2 cellular contexts compared by ENCODE assay signal in the genomic region with DNA sequence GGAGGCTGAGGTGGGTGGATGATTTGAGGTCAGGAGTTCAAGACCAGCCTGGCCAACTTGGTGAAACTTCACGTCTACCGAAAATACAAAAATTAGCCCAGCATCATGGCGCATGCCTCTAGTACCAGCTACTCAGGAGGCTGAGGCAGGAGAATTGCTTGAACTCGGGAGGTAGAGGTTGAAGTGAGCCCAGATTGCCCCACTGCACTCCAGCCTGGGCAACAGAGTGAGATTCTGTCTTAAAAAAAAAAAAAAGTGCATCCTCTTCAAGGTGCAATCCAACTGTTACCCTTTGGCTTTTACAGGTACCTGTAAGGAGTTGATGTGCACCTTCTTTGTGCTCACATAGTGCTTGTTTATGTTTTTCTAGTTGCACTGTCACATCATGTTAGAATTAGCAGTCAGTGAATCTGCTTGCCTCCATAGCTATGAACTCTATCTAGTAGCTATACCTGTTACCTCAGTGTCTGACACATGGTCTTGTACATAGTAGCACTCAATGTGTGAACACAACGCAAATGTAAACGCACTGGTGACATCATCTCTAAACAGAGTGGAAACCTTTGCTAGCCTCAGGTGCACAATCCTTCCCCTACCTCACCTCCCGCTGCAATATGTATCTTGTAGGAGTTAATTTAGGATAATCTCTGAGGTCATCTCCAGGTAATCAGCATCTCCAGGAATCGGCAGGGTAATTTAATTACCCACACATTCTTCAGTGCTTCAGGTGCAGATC.
A peak's percentile ranks its signal among the peaks of the same experiment; 100 is the strongest.
TF ChIP-seq lines count a peak whose summit lies in the region.

No MANE protein-coding gene starts in this region.

TF ChIP-seq in IMR-90, 13 proteins besides CTCF, POLR2A, EP300 and RAD21:
- no peak for TF ChIP-seq RCOR1 (IDR thresholded peaks at IDR 0.05; ENCODE audit: insufficient replicate concordance, low read length)
- TF ChIP-seq, protein P1, sequence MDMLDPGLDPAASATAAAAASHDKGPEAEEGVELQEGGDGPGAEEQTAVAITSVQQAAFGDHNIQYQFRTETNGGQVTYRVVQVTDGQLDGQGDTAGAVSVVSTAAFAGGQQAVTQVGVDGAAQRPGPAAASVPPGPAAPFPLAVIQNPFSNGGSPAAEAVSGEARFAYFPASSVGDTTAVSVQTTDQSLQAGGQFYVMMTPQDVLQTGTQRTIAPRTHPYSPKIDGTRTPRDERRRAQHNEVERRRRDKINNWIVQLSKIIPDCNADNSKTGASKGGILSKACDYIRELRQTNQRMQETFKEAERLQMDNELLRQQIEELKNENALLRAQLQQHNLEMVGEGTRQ (IDR thresholded peaks at IDR 0.05; ENCODE audit: low read depth, low read length) = no peak
- TF ChIP-seq BHLHE40 (IDR thresholded peaks at IDR 0.05; ENCODE audit: low read depth, low read length) = no peak
- TF ChIP-seq RFX5 (IDR thresholded peaks at IDR 0.05; ENCODE audit: low read depth, low read length) = no peak
- TF ChIP-seq, protein P2, sequence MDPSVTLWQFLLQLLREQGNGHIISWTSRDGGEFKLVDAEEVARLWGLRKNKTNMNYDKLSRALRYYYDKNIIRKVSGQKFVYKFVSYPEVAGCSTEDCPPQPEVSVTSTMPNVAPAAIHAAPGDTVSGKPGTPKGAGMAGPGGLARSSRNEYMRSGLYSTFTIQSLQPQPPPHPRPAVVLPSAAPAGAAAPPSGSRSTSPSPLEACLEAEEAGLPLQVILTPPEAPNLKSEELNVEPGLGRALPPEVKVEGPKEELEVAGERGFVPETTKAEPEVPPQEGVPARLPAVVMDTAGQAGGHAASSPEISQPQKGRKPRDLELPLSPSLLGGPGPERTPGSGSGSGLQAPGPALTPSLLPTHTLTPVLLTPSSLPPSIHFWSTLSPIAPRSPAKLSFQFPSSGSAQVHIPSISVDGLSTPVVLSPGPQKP (IDR thresholded peaks at IDR 0.05; ENCODE audit: borderline replicate concordance, low read depth, low read length) = no peak
- TF ChIP-seq SMC3 (IDR thresholded peaks at IDR 0.05; ENCODE audit: low read depth, low read length) = no peak
- TF ChIP-seq NFE2L2 (IDR thresholded peaks at IDR 0.05; ENCODE audit: low read depth, low read length) = no peak
- no peak for TF ChIP-seq CEBPB (IDR thresholded peaks at IDR 0.05; ENCODE audit: low read depth, low read length)
- no peak for TF ChIP-seq CHD1 (IDR thresholded peaks at IDR 0.05; ENCODE audit: low read depth, low read length)
- TF ChIP-seq MAZ (IDR thresholded peaks at IDR 0.05; ENCODE audit: borderline replicate concordance, low read depth, low read length) = no peak
- no peak for TF ChIP-seq MAFK (IDR thresholded peaks at IDR 0.05; ENCODE audit: low read depth, low read length)
- no peak for TF ChIP-seq MXI1 (IDR thresholded peaks at IDR 0.05; ENCODE audit: borderline replicate concordance, low read depth, low read length)
- no peak for TF ChIP-seq FOS (IDR thresholded peaks at IDR 0.05; ENCODE audit: low read depth, low read length)

TF ChIP-seq in K562, 482 proteins besides CTCF, POLR2A, EP300 and RAD21 (continues in another document):
- TF ChIP-seq HNRNPL (IDR thresholded peaks at IDR 0.05; ENCODE audit: low read depth, low read length) (no peak), U2AF2 (optimal IDR thresholded peaks at IDR 0.05; ENCODE audit: low read depth, low read length) (no peak), ETS2 (tag; IDR thresholded peaks at IDR 0.05; ENCODE audit: borderline replicate concordance, poor library complexity, severe bottlenecking) (no peak), KDM1A (IDR thresholded peaks at IDR 0.05) (no peak), YBX1 (IDR thresholded peaks at IDR 0.05) (no peak), ZBTB1 (CRISPR knock-in tag; IDR thresholded peaks at IDR 0.05; ENCODE audit: borderline replicate concordance, low read depth) (no peak), ZEB2 (IDR thresholded peaks at IDR 0.05) (peak; percentile 65), ZNF75A (CRISPR knock-in tag; IDR thresholded peaks at IDR 0.05) (no peak), RBM25 (IDR thresholded peaks at IDR 0.05; ENCODE audit: low read depth, low read length, severe bottlenecking) (no peak), MCM5 (IDR thresholded peaks at IDR 0.05; ENCODE audit: low read depth) (no peak), SMARCA4 (IDR thresholded peaks at IDR 0.05) (no peak), GTF2F1 (IDR thresholded peaks at IDR 0.05; ENCODE audit: low read depth, low read length) (no peak), ZNF263 (CRISPR knock-in tag; IDR thresholded peaks at IDR 0.05; ENCODE audit: borderline replicate concordance) (0 out of 2 replicates have a peak, but pooled peaks have one; percentile 6), MYC (IDR thresholded peaks at IDR 0.05; ENCODE audit: low read depth, low read length) (no peak), MYC (CRISPR knock-in tag; IDR thresholded peaks at IDR 0.05; ENCODE audit: borderline replicate concordance, low read depth) (no peak), SMC3 (conservative IDR thresholded peaks at IDR 0.05; ENCODE audit: insufficient read depth, low read depth, low read length) (no peak)
- TF ChIP-seq, protein P3, sequence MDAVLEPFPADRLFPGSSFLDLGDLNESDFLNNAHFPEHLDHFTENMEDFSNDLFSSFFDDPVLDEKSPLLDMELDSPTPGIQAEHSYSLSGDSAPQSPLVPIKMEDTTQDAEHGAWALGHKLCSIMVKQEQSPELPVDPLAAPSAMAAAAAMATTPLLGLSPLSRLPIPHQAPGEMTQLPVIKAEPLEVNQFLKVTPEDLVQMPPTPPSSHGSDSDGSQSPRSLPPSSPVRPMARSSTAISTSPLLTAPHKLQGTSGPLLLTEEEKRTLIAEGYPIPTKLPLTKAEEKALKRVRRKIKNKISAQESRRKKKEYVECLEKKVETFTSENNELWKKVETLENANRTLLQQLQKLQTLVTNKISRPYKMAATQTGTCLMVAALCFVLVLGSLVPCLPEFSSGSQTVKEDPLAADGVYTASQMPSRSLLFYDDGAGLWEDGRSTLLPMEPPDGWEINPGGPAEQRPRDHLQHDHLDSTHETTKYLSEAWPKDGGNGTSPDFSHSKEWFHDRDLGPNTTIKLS (IDR thresholded peaks at IDR 0.05; ENCODE audit: borderline replicate concordance, low read depth) = no peak
- TF ChIP-seq, protein P4, sequence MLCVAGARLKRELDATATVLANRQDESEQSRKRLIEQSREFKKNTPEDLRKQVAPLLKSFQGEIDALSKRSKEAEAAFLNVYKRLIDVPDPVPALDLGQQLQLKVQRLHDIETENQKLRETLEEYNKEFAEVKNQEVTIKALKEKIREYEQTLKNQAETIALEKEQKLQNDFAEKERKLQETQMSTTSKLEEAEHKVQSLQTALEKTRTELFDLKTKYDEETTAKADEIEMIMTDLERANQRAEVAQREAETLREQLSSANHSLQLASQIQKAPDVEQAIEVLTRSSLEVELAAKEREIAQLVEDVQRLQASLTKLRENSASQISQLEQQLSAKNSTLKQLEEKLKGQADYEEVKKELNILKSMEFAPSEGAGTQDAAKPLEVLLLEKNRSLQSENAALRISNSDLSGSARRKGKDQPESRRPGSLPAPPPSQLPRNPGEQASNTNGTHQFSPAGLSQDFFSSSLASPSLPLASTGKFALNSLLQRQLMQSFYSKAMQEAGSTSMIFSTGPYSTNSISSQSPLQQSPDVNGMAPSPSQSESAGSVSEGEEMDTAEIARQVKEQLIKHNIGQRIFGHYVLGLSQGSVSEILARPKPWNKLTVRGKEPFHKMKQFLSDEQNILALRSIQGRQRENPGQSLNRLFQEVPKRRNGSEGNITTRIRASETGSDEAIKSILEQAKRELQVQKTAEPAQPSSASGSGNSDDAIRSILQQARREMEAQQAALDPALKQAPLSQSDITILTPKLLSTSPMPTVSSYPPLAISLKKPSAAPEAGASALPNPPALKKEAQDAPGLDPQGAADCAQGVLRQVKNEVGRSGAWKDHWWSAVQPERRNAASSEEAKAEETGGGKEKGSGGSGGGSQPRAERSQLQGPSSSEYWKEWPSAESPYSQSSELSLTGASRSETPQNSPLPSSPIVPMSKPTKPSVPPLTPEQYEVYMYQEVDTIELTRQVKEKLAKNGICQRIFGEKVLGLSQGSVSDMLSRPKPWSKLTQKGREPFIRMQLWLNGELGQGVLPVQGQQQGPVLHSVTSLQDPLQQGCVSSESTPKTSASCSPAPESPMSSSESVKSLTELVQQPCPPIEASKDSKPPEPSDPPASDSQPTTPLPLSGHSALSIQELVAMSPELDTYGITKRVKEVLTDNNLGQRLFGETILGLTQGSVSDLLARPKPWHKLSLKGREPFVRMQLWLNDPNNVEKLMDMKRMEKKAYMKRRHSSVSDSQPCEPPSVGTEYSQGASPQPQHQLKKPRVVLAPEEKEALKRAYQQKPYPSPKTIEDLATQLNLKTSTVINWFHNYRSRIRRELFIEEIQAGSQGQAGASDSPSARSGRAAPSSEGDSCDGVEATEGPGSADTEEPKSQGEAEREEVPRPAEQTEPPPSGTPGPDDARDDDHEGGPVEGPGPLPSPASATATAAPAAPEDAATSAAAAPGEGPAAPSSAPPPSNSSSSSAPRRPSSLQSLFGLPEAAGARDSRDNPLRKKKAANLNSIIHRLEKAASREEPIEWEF (CRISPR knock-in tag; IDR thresholded peaks at IDR 0.05) = no peak
- TF ChIP-seq, protein P5, sequence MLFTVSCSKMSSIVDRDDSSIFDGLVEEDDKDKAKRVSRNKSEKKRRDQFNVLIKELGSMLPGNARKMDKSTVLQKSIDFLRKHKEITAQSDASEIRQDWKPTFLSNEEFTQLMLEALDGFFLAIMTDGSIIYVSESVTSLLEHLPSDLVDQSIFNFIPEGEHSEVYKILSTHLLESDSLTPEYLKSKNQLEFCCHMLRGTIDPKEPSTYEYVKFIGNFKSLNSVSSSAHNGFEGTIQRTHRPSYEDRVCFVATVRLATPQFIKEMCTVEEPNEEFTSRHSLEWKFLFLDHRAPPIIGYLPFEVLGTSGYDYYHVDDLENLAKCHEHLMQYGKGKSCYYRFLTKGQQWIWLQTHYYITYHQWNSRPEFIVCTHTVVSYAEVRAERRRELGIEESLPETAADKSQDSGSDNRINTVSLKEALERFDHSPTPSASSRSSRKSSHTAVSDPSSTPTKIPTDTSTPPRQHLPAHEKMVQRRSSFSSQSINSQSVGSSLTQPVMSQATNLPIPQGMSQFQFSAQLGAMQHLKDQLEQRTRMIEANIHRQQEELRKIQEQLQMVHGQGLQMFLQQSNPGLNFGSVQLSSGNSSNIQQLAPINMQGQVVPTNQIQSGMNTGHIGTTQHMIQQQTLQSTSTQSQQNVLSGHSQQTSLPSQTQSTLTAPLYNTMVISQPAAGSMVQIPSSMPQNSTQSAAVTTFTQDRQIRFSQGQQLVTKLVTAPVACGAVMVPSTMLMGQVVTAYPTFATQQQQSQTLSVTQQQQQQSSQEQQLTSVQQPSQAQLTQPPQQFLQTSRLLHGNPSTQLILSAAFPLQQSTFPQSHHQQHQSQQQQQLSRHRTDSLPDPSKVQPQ (CRISPR knock-in tag; IDR thresholded peaks at IDR 0.05; ENCODE audit: borderline replicate concordance) = no peak
- TF ChIP-seq, protein P6, sequence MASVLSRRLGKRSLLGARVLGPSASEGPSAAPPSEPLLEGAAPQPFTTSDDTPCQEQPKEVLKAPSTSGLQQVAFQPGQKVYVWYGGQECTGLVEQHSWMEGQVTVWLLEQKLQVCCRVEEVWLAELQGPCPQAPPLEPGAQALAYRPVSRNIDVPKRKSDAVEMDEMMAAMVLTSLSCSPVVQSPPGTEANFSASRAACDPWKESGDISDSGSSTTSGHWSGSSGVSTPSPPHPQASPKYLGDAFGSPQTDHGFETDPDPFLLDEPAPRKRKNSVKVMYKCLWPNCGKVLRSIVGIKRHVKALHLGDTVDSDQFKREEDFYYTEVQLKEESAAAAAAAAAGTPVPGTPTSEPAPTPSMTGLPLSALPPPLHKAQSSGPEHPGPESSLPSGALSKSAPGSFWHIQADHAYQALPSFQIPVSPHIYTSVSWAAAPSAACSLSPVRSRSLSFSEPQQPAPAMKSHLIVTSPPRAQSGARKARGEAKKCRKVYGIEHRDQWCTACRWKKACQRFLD (CRISPR knock-in tag; IDR thresholded peaks at IDR 0.05) = no peak
- TF ChIP-seq, protein P7, sequence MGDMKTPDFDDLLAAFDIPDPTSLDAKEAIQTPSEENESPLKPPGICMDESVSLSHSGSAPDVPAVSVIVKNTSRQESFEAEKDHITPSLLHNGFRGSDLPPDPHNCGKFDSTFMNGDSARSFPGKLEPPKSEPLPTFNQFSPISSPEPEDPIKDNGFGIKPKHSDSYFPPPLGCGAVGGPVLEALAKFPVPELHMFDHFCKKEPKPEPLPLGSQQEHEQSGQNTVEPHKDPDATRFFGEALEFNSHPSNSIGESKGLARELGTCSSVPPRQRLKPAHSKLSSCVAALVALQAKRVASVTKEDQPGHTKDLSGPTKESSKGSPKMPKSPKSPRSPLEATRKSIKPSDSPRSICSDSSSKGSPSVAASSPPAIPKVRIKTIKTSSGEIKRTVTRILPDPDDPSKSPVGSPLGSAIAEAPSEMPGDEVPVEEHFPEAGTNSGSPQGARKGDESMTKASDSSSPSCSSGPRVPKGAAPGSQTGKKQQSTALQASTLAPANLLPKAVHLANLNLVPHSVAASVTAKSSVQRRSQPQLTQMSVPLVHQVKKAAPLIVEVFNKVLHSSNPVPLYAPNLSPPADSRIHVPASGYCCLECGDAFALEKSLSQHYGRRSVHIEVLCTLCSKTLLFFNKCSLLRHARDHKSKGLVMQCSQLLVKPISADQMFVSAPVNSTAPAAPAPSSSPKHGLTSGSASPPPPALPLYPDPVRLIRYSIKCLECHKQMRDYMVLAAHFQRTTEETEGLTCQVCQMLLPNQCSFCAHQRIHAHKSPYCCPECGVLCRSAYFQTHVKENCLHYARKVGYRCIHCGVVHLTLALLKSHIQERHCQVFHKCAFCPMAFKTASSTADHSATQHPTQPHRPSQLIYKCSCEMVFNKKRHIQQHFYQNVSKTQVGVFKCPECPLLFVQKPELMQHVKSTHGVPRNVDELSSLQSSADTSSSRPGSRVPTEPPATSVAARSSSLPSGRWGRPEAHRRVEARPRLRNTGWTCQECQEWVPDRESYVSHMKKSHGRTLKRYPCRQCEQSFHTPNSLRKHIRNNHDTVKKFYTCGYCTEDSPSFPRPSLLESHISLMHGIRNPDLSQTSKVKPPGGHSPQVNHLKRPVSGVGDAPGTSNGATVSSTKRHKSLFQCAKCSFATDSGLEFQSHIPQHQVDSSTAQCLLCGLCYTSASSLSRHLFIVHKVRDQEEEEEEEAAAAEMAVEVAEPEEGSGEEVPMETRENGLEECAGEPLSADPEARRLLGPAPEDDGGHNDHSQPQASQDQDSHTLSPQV (IDR thresholded peaks at IDR 0.05) = no peak
- TF ChIP-seq, protein P8, sequence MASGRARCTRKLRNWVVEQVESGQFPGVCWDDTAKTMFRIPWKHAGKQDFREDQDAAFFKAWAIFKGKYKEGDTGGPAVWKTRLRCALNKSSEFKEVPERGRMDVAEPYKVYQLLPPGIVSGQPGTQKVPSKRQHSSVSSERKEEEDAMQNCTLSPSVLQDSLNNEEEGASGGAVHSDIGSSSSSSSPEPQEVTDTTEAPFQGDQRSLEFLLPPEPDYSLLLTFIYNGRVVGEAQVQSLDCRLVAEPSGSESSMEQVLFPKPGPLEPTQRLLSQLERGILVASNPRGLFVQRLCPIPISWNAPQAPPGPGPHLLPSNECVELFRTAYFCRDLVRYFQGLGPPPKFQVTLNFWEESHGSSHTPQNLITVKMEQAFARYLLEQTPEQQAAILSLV (tag; IDR thresholded peaks at IDR 0.05) = no peak
- TF ChIP-seq, protein P9, sequence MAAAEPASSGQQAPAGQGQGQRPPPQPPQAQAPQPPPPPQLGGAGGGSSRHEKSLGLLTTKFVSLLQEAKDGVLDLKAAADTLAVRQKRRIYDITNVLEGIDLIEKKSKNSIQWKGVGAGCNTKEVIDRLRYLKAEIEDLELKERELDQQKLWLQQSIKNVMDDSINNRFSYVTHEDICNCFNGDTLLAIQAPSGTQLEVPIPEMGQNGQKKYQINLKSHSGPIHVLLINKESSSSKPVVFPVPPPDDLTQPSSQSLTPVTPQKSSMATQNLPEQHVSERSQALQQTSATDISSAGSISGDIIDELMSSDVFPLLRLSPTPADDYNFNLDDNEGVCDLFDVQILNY (CRISPR knock-in tag; IDR thresholded peaks at IDR 0.05) = peak; percentile 65; the same call in 1 of the 2 replicates
